26 cellular contexts compared by ENCODE assay signal in genomic region chr5:140870221-140871201, GRCh38. TPM values are rescaled to one million over a fixed set of nuclear protein-coding genes. Genes with fewer than 3 reads are reported as not detected.
"Had no signal": no experiment of that assay in that cellular context is flagged by ENCODE, and none has a peak within 500 bp of the region (broad histone marks: within the 10 kb centered on the region; RNA-seq: fewer than 3 reads in every experiment).

No MANE protein-coding gene starts in this region.

- H3K4me1 ChIP-seq: heart left ventricle, left lung, right atrium auricular region, stomach, uterus had no signal

- H3K4me3 ChIP-seq: heart left ventricle, left lung, lung, ovary, right atrium auricular region, stomach, uterus had no signal

- H3K36me3 ChIP-seq: heart left ventricle, left lung, ovary, right atrium auricular region, stomach, uterus had no signal

- ATAC-seq: esophagus mucosa, heart left ventricle, left lung had no signal

- H3K27me3 ChIP-seq: ovary, right atrium auricular region, uterus had no signal

- FAIRE-seq: endometrium, frontal cortex, islet of Langerhans, small intestine had no signal

- H3K27ac ChIP-seq: dorsolateral prefrontal cortex, heart left ventricle, left lung, ovary, right atrium auricular region, stomach, uterus had no signal

- DNase-seq: cortex of kidney; dorsolateral prefrontal cortex; effector CD8-positive, alpha-beta T cell; hippocampal formation; mesenchymal stem cell; midbrain; naive B cell; nephron progenitor cell; ovary; small intestine; stimulated activated CD4-positive, alpha-beta T cell treated with anti-CD3 and anti-CD28 coated beads, Interleukin-12 subunit alpha, Interleukin-12 subunit beta, amount 100 ng/mL, for 4 hours; stimulated activated naive CD4-positive, alpha-beta T cell; stomach; substantia nigra; uterus had no signal

- H3K9me3 ChIP-seq: uterus had no signal

RNA-seq across cellular contexts. Expression of gene PCDHA11, which starts 1.8 kb away (rescaled TPM):
- total RNA-seq: esophagus mucosa had no signal
- polyA plus RNA-seq: heart left ventricle had no signal

RNA-seq across cellular contexts. Expression of gene PCDHA12, which starts 4.6 kb away (rescaled TPM):
- total RNA-seq: esophagus mucosa, glomerular endothelial cell had no signal
- polyA plus RNA-seq: fibroblast of lung, heart left ventricle, thymus had no signal

RNA-seq across cellular contexts. Expression of gene PCDHA13, which starts 11.4 kb away (rescaled TPM):
- total RNA-seq: esophagus mucosa had no signal

RNA-seq across cellular contexts. Expression of gene PCDHA9, which starts 22.3 kb away (rescaled TPM):
- polyA plus RNA-seq: heart left ventricle, lung, thymus had no signal
